22 cellular contexts compared by ENCODE assay signal in genomic region chr21:43957128-43957571, GRCh38. TPM values are rescaled to one million over a fixed set of nuclear protein-coding genes. Genes with fewer than 3 reads are reported as not detected.
DNase-seq lines count a peak whose midpoint lies in the region; ATAC-seq and TF ChIP-seq lines count a peak whose summit lies in the region.
"Had no signal": no experiment of that assay in that cellular context is flagged by ENCODE, and none has a peak within 500 bp of the region (broad histone marks: within the 10 kb centered on the region; RNA-seq: fewer than 3 reads in every experiment).

No MANE protein-coding gene starts in this region.

- no peaks in the 10 kb centered on the region for H4K20me1 ChIP-seq in GM23248 (ENCODE audit: insufficient read depth)

- H3K4me1 Mint-ChIP-seq in CD4-positive, alpha-beta T cell (ENCODE audit: low read depth): peaks cover 30% of the 10 kb centered on the region
- H3K4me1 Mint-ChIP-seq in nephron: peaks cover 28% of the 10 kb centered on the region

- H3K9me2 ChIP-seq in GM23248 (ENCODE audit: insufficient read depth): no peaks in the 10 kb centered on the region

- peak overlapping the region; percentile 62 for H3K27ac Mint-ChIP-seq in CD4-positive, alpha-beta T cell
- peak overlapping the region; percentile 66 to 89 (median 79) for H3K27ac Mint-ChIP-seq in nephron
- H3K27ac Mint-ChIP-seq: activated naive CD4-positive, alpha-beta T cell treated with anti-CD3 and anti-CD28 coated beads, Interleukin-2, amount 10 ng/mL, durations not matched to agents 7 days and 5 days; activated T-helper 1 cell treated with anti-CD3 and anti-CD28 coated beads, Interleukin-12 subunit alpha, Interleukin-12 subunit beta, Interleukin-2, Interleukin-4 antibody, amounts not matched to agents 30 ng/mL and 10 ng/mL and 1 ng/mL, durations not matched to agents 14 hours and 24 hours and 36 hours; CD8-positive, alpha-beta T cell; progenitor cell of endocrine pancreas; T-helper 2 cell treated with Interferon-gamma antibody and Interleukin-4, amounts not matched to agents 5 μg/mL and 100 μg/mL, for 36 hours had no signal

- peaks cover 23% of the 10 kb centered on the region for H3K36me3 Mint-ChIP-seq in CD4-positive, alpha-beta T cell (ENCODE audit: low read depth)
- H3K36me3 Mint-ChIP-seq in nephron (ENCODE audit: low read depth): peaks cover 16% of the 10 kb centered on the region

- H2AFZ ChIP-seq in GM23248: no peak overlapping the region

- in situ Hi-C loops in GM23248 (cut with MboI): no loop called here

- no peaks in the 10 kb centered on the region for H3K9me3 ChIP-seq in A673 (ENCODE audit: low read depth, low read length, poor library complexity, severe bottlenecking)
- no peaks in the 10 kb centered on the region for H3K9me3 ChIP-seq in CD4-positive, alpha-beta T cell (ENCODE audit: control insufficient read depth, low read length)
- no peaks in the 10 kb centered on the region for H3K9me3 ChIP-seq in RWPE2 (ENCODE audit: severe bottlenecking)
- no peaks in the 10 kb centered on the region for H3K9me3 ChIP-seq in GM23248 (ENCODE audit: low read depth)
- H3K9me3 ChIP-seq: breast epithelium, lower lobe of right lung, transverse colon had no signal

- H3K4me3 Mint-ChIP-seq in CD4-positive, alpha-beta T cell: no peak overlapping the region
- peak overlapping the region in 2 of 3 experiments; percentile 37 to 47 for H3K4me3 Mint-ChIP-seq in nephron
- H3K4me3 Mint-ChIP-seq: activated naive CD4-positive, alpha-beta T cell treated with anti-CD3 and anti-CD28 coated beads, Interleukin-2, amount 10 ng/mL, durations not matched to agents 7 days and 5 days; activated T-helper 1 cell treated with anti-CD3 and anti-CD28 coated beads, Interleukin-12 subunit alpha, Interleukin-12 subunit beta, Interleukin-2, Interleukin-4 antibody, amounts not matched to agents 30 ng/mL and 10 ng/mL and 1 ng/mL, durations not matched to agents 14 hours and 24 hours and 36 hours; CD8-positive, alpha-beta T cell; T-helper 2 cell treated with Interferon-gamma antibody and Interleukin-4, amounts not matched to agents 5 μg/mL and 100 μg/mL, for 36 hours had no signal

- 72 to 85% methylated on average over 7 to 17 of the region's 17 CpGs for WGBS in GM23248 (ENCODE audit: low coverage in 1 of 2, low lambda C conversion rate in 2 of 2, missing lambda C conversion rate in 2 of 2), 2 experiments

- intact Hi-C loops in A673 (cut with micrococcal nuclease; ENCODE audit: unreplicated experiment): no loop called here
- intact Hi-C loops in CD4-positive, alpha-beta T cell (cut with DNase I, micrococcal nuclease): no loop called here
- intact Hi-C loops in posterior cingulate gyrus (cut with DNase I): no loop called here

- H3K27me3 Mint-ChIP-seq in CD4-positive, alpha-beta T cell: no peaks in the 10 kb centered on the region
- H3K27me3 Mint-ChIP-seq in nephron (ENCODE audit: low read depth): no peaks in the 10 kb centered on the region
- H3K27me3 Mint-ChIP-seq: activated naive CD4-positive, alpha-beta T cell treated with anti-CD3 and anti-CD28 coated beads, Interleukin-2, amount 10 ng/mL, durations not matched to agents 7 days and 5 days; progenitor cell of endocrine pancreas had no signal

- H3K9ac ChIP-seq in GM23248: no peak overlapping the region

- H3K36me3 ChIP-seq in A673 (ENCODE audit: insufficient read depth, low read length, poor library complexity, severe bottlenecking) (peaks cover 6% of the 10 kb centered on the region), RWPE2 (ENCODE audit: low read depth) (peaks cover 8% of the 10 kb centered on the region; the same call in 1 of the 2 replicates), GM23248 (ENCODE audit: low read depth) (no peaks in the 10 kb centered on the region)
- H3K36me3 ChIP-seq: breast epithelium, transverse colon had no signal

- H3K79me2 ChIP-seq in GM23248 (ENCODE audit: insufficient read depth): no peaks in the 10 kb centered on the region

- no peak for ATAC-seq in CD4-positive, alpha-beta T cell (ENCODE audit: poor library complexity)
- no peak for ATAC-seq in RWPE2 (ENCODE audit: low read depth)
- ATAC-seq: CD8-positive, alpha-beta T cell had no signal

- H3F3A ChIP-seq in GM23248 (ENCODE audit: insufficient read depth): no peaks in the 10 kb centered on the region

- CTCF ChIA-PET in A673 (lab: Charles Lee): no interaction called here
- CTCF ChIA-PET in CD4-positive, alpha-beta T cell (lab: Charles Lee): no interaction called here

- POLR2A ChIA-PET in A673 (lab: Charles Lee; ENCODE audit: low non-redundant PET): no interaction called here
- POLR2A ChIA-PET in CD4-positive, alpha-beta T cell (lab: Charles Lee): no interaction called here

- H3K4me1 ChIP-seq in A673 (ENCODE audit: insufficient read depth, low read length, poor library complexity, severe bottlenecking) (peaks cover 17% of the 10 kb centered on the region), RWPE2 (ENCODE audit: insufficient read depth, poor library complexity, severe bottlenecking) (no peaks in the 10 kb centered on the region), GM23248 (ENCODE audit: insufficient read depth) (no peaks in the 10 kb centered on the region)
- H3K4me1 ChIP-seq: lower lobe of right lung had no signal

- no TSS peak for BruUV-seq in A673 (replicated peaks; lab: Mats Ljungman, UMichigan)

- H3K27ac ChIP-seq in A673 (ENCODE audit: low read depth, low read length, poor library complexity, severe bottlenecking) (peak overlapping the region; percentile 79), RWPE2 (ENCODE audit: poor library complexity, severe bottlenecking) (no peak overlapping the region), GM23248 (no peak overlapping the region)
- no peak overlapping the region for H3K27ac ChIP-seq in CD4-positive, alpha-beta T cell (ENCODE audit: low read depth, low read length)
- H3K27ac ChIP-seq: breast epithelium, lower lobe of right lung, transverse colon had no signal

- H3K4me2 ChIP-seq in GM23248 (ENCODE audit: unreplicated experiment): no peak overlapping the region

- H3K27me3 ChIP-seq in A673 (replicated peaks; ENCODE audit: insufficient read depth, low read depth, low read length, poor library complexity) (no peaks in the 10 kb centered on the region), RWPE2 (ENCODE audit: insufficient read depth, poor library complexity, severe bottlenecking) (no peaks in the 10 kb centered on the region), GM23248 (replicated peaks; ENCODE audit: insufficient read depth) (no peaks in the 10 kb centered on the region)
- H3K27me3 ChIP-seq in CD4-positive, alpha-beta T cell (ENCODE audit: control insufficient read depth, insufficient read depth, low read length): no peaks in the 10 kb centered on the region
- H3K27me3 ChIP-seq: breast epithelium, transverse colon had no signal

- H3K4me3 ChIP-seq in A673 (ENCODE audit: low read depth, low read length, poor library complexity, severe bottlenecking): no peak overlapping the region
- H3K4me3 ChIP-seq in RWPE2 (ENCODE audit: severe bottlenecking): no peak overlapping the region
- no peak overlapping the region for H3K4me3 ChIP-seq in GM23248
- H3K4me3 ChIP-seq: breast epithelium, lower lobe of right lung, transverse colon had no signal

- TF ChIP-seq CTCF in A673 (conservative IDR thresholded peaks at IDR 0.05; ENCODE audit: low read depth, low read length) (no peak), RWPE2 (IDR thresholded peaks at IDR 0.05; ENCODE audit: poor library complexity, severe bottlenecking) (no peak), nephron (IDR thresholded peaks at IDR 0.05; ENCODE audit: unreplicated experiment in 3 of 3) (no peak)
- no peak for TF ChIP-seq CTCF in CD4-positive, alpha-beta T cell (IDR thresholded peaks at IDR 0.05)

- no peak for DNase-seq in A673 (ENCODE audit: low spot score)
- DNase-seq in CD4-positive, alpha-beta T cell: no peak
- DNase-seq in RWPE2 (ENCODE audit: low spot score): peak; percentile 50
- no peak for DNase-seq in posterior cingulate gyrus
- DNase-seq in NCI-H1105 (lab: John Stamatoyannopoulos, UW): no peak
- no peak for DNase-seq in GM23248
- DNase-seq: activated naive CD4-positive, alpha-beta T cell treated with anti-CD3 and anti-CD28 coated beads, Interleukin-2, amount 10 ng/mL, durations not matched to agents 7 days and 5 days; amniotic stem cell; CD8-positive, alpha-beta T cell; EL; glutamatergic neuron; islet precursor cell; lower lobe of right lung; MV-4-11; NCI-H524 treated with DMSO at 0.1 percent for 48 hours; SHP77; transverse colon had no signal

- H3K9me3 Mint-ChIP-seq in CD4-positive, alpha-beta T cell: no peaks in the 10 kb centered on the region
- no peaks in the 10 kb centered on the region for H3K9me3 Mint-ChIP-seq in nephron
- H3K9me3 Mint-ChIP-seq: activated naive CD4-positive, alpha-beta T cell treated with anti-CD3 and anti-CD28 coated beads, Interleukin-2, amount 10 ng/mL, durations not matched to agents 7 days and 5 days; activated T-helper 1 cell treated with anti-CD3 and anti-CD28 coated beads, Interleukin-12 subunit alpha, Interleukin-12 subunit beta, Interleukin-2, Interleukin-4 antibody, amounts not matched to agents 30 ng/mL and 10 ng/mL and 1 ng/mL, durations not matched to agents 14 hours and 24 hours and 36 hours; CD8-positive, alpha-beta T cell; T-helper 2 cell treated with Interferon-gamma antibody and Interleukin-4, amounts not matched to agents 5 μg/mL and 100 μg/mL, for 36 hours had no signal

RNA-seq across cellular contexts. Expression of gene TRAPPC10, which starts 55.0 kb away (rescaled TPM):
- total RNA-seq in A673 (2021): 46.6 and 51.4 TPM in 2 replicates
- total RNA-seq in CD4-positive, alpha-beta T cell: 100 to 1,000 TPM in 1 of 2 experiments, 10 to 100 TPM in 1; 98.1 to 101 TPM
- 21.0 and 23.1 TPM in 2 replicates for total RNA-seq in GM23248 (2014; rRNA removed; shearing (Covaris generic))
- 9.9 and 10.3 TPM in 2 replicates for polyA plus RNA-seq in GM23248 (2016; fragmentation: Nextera tagmentation; extraction: Ambion mirVana)
